In the genomic region with DNA sequence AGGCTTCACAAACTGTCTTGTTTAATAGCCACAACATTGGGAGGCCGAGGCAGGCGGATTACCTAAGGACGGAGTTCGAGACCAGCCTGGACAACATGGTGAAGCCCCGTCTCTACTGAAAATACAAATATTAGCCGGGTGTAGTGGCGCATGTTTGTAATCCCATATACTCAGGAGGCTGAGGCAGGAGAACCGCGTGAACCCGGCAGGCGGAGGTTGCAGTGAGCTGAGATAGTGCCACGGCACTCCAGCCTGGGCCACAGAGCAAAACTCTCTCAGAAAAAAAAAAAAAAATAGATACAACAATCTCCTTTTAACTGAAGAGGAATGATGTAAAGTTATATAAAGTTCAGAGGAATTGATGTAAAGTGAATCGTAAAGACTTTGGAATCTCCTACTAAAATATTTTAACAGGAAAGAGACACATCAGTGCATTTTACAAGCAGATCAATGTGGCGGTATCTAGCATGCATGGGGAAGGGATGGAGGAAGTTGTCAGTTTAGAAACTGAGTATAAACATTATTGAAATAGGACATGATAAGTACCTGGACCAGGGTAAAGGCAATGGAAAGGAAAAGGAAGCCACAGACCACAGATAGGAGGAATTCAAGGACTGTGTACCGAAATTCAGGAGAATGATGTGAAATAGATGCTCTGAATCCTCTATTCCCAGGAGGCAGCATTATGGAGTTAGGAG, we compare ENCODE assay signal across 12 cellular contexts. TPM values are rescaled to one million over a fixed set of nuclear protein-coding genes. Genes with fewer than 3 reads are reported as not detected.
DNase-seq lines count a peak whose midpoint lies in the region; ATAC-seq, FAIRE-seq and TF ChIP-seq lines count a peak whose summit lies in the region.
"Had no signal": no experiment of that assay in that cellular context is flagged by ENCODE, and none has a peak within 500 bp of the region (broad histone marks: within the 10 kb centered on the region; RNA-seq: fewer than 3 reads in every experiment).

No MANE protein-coding gene starts in this region.

- no peaks in the 10 kb centered on the region for H4K20me1 ChIP-seq in neural progenitor cell (ENCODE audit: low read depth)

- peak in 4 of 5 donors; percentile 37 to 49 (median 44) for DNase-seq in CD4-positive, alpha-beta memory T cell
- DNase-seq in activated T-helper 1 cell treated with anti-CD3 and anti-CD28 coated beads, Interleukin-12 subunit alpha, Interleukin-12 subunit beta, Interleukin-2, Interleukin-4 antibody, amounts not matched to agents 30 ng/mL and 10 ng/mL and 1 ng/mL, durations not matched to agents 14 hours and 24 hours and 36 hours (ENCODE audit: low spot score): no peak
- DNase-seq in neural progenitor cell (ENCODE audit: low spot score) (no peak), HTR-8/SVneo (ENCODE audit: insufficient read length, low spot score) (no peak), endothelial cell (ENCODE audit: low spot score) (no peak), amygdala (lab: John Stamatoyannopoulos, UW) (no peak)
- DNase-seq: activated CD8-positive, alpha-beta memory T cell treated with anti-CD3 and anti-CD28 coated beads, Interleukin-2, amount 50 U/mL, for 48 hours; cerebellar nuclear complex had no signal

- no peak for ATAC-seq in GM21381 (IDR thresholded peaks at IDR 0.05; ENCODE audit: unreplicated experiment)
- ATAC-seq: Right ventricle myocardium inferior had no signal

- peaks cover 67 to 94% (median 76%) of the 10 kb centered on the region in 4 donors for H3K4me1 Mint-ChIP-seq in CD4-positive, alpha-beta memory T cell
- H3K4me1 Mint-ChIP-seq in activated T-helper 1 cell treated with anti-CD3 and anti-CD28 coated beads, Interleukin-12 subunit alpha, Interleukin-12 subunit beta, Interleukin-2, Interleukin-4 antibody, amounts not matched to agents 30 ng/mL and 10 ng/mL and 1 ng/mL, durations not matched to agents 14 hours and 24 hours and 36 hours (ENCODE audit: low read depth): peaks cover 82% of the 10 kb centered on the region
- H3K4me1 Mint-ChIP-seq in neural progenitor cell: peaks cover 66% of the 10 kb centered on the region
- H3K4me1 Mint-ChIP-seq in endothelial cell (ENCODE audit: unreplicated experiment): no peaks in the 10 kb centered on the region

- H3K4me3 Mint-ChIP-seq in CD4-positive, alpha-beta memory T cell: peak overlapping the region; percentile 76 to 87 (median 80)
- H3K4me3 Mint-ChIP-seq in activated T-helper 1 cell treated with anti-CD3 and anti-CD28 coated beads, Interleukin-12 subunit alpha, Interleukin-12 subunit beta, Interleukin-2, Interleukin-4 antibody, amounts not matched to agents 30 ng/mL and 10 ng/mL and 1 ng/mL, durations not matched to agents 14 hours and 24 hours and 36 hours: peak overlapping the region; percentile 74
- H3K4me3 Mint-ChIP-seq in neural progenitor cell: no peak overlapping the region
- H3K4me3 Mint-ChIP-seq in endothelial cell (ENCODE audit: unreplicated experiment): no peak overlapping the region

- peaks cover 95% of the 10 kb centered on the region for H3K4me1 ChIP-seq in CD4-positive, alpha-beta memory T cell (ENCODE audit: insufficient read depth, low read length)
- H3K4me1 ChIP-seq in neural progenitor cell: peaks cover 25% of the 10 kb centered on the region

- no peaks in the 10 kb centered on the region for H3K79me2 ChIP-seq in neural progenitor cell (ENCODE audit: low read depth)

- H3K4me3 ChIP-seq in CD4-positive, alpha-beta memory T cell (ENCODE audit: low read length in 2 of 2): peak overlapping the region; percentile 23 to 24
- H3K4me3 ChIP-seq in neural progenitor cell: no peak overlapping the region

- no peaks in the 10 kb centered on the region for H3K9me3 ChIP-seq in CD4-positive, alpha-beta memory T cell (ENCODE audit: control insufficient read depth in 1 of 2, low read length in 2 of 2)
- no peaks in the 10 kb centered on the region for H3K9me3 ChIP-seq in KOPT-K1 (ENCODE audit: insufficient read depth, low read length, poor library complexity, severe bottlenecking)
- H3K9me3 ChIP-seq in neural progenitor cell (ENCODE audit: low read depth): no peaks in the 10 kb centered on the region

- peak overlapping the region; percentile 94 for H3K27ac ChIP-seq in CD4-positive, alpha-beta memory T cell (ENCODE audit: low read depth, low read length)
- H3K27ac ChIP-seq in KOPT-K1 (ENCODE audit: low read depth, low read length, poor library complexity, severe bottlenecking): peak overlapping the region; percentile 91
- no peak overlapping the region for H3K27ac ChIP-seq in neural progenitor cell

- no peak for FAIRE-seq in HTR-8/SVneo (lab: Jason Lieb, UNC)

- H2AFZ ChIP-seq in neural progenitor cell (replicated peaks): no peak overlapping the region

- H3K36me3 ChIP-seq in CD4-positive, alpha-beta memory T cell (ENCODE audit: insufficient read depth, low read length): peaks cover 4% of the 10 kb centered on the region
- H3K36me3 ChIP-seq in KOPT-K1 (ENCODE audit: insufficient read depth, low read length) (peaks cover 13% of the 10 kb centered on the region), neural progenitor cell (no peaks in the 10 kb centered on the region)

- no peak overlapping the region for H3K9ac ChIP-seq in neural progenitor cell

- peaks cover 12 to 44% of the 10 kb centered on the region in 2 donors for H3K36me3 Mint-ChIP-seq in CD4-positive, alpha-beta memory T cell
- peaks cover 35% of the 10 kb centered on the region for H3K36me3 Mint-ChIP-seq in activated T-helper 1 cell treated with anti-CD3 and anti-CD28 coated beads, Interleukin-12 subunit alpha, Interleukin-12 subunit beta, Interleukin-2, Interleukin-4 antibody, amounts not matched to agents 30 ng/mL and 10 ng/mL and 1 ng/mL, durations not matched to agents 14 hours and 24 hours and 36 hours (ENCODE audit: low read depth)
- H3K36me3 Mint-ChIP-seq in neural progenitor cell (peaks cover 2% of the 10 kb centered on the region), endothelial cell (ENCODE audit: low read depth, unreplicated experiment) (no peaks in the 10 kb centered on the region)

- no peaks in the 10 kb centered on the region for H3K27me3 Mint-ChIP-seq in CD4-positive, alpha-beta memory T cell
- no peaks in the 10 kb centered on the region for H3K27me3 Mint-ChIP-seq in activated T-helper 1 cell treated with anti-CD3 and anti-CD28 coated beads, Interleukin-12 subunit alpha, Interleukin-12 subunit beta, Interleukin-2, Interleukin-4 antibody, amounts not matched to agents 30 ng/mL and 10 ng/mL and 1 ng/mL, durations not matched to agents 14 hours and 24 hours and 36 hours (ENCODE audit: insufficient read depth)
- H3K27me3 Mint-ChIP-seq in neural progenitor cell (ENCODE audit: insufficient read depth, low read depth) (peaks cover 4% of the 10 kb centered on the region), endothelial cell (ENCODE audit: unreplicated experiment) (no peaks in the 10 kb centered on the region)

- H3K27me3 ChIP-seq in CD4-positive, alpha-beta memory T cell (ENCODE audit: insufficient read depth, low read length): no peaks in the 10 kb centered on the region
- H3K27me3 ChIP-seq in neural progenitor cell: no peaks in the 10 kb centered on the region

- no peak for TF ChIP-seq CTCF in neural progenitor cell (IDR thresholded peaks at IDR 0.05)
- TF ChIP-seq CTCF in endothelial cell (IDR thresholded peaks at IDR 0.05; ENCODE audit: unreplicated experiment): no peak

- no peaks in the 10 kb centered on the region for H3K9me3 Mint-ChIP-seq in CD4-positive, alpha-beta memory T cell
- H3K9me3 Mint-ChIP-seq in activated T-helper 1 cell treated with anti-CD3 and anti-CD28 coated beads, Interleukin-12 subunit alpha, Interleukin-12 subunit beta, Interleukin-2, Interleukin-4 antibody, amounts not matched to agents 30 ng/mL and 10 ng/mL and 1 ng/mL, durations not matched to agents 14 hours and 24 hours and 36 hours: no peaks in the 10 kb centered on the region
- no peaks in the 10 kb centered on the region for H3K9me3 Mint-ChIP-seq in neural progenitor cell
- no peaks in the 10 kb centered on the region for H3K9me3 Mint-ChIP-seq in endothelial cell (ENCODE audit: unreplicated experiment)

- intact Hi-C loops in CD4-positive, alpha-beta memory T cell (cut with micrococcal nuclease): loop anchor here (10.0 kb wide), 2 partner anchors 596 to 906 kb away; partner anchors contain the start of gene DENND1B
- intact Hi-C loops in activated T-helper 1 cell treated with anti-CD3 and anti-CD28 coated beads, Interleukin-12 subunit alpha, Interleukin-12 subunit beta, Interleukin-2, Interleukin-4 antibody, amounts not matched to agents 30 ng/mL and 10 ng/mL and 1 ng/mL, durations not matched to agents 14 hours and 24 hours and 36 hours (cut with micrococcal nuclease): loop anchor here (5.0 to 10.0 kb wide), 5 partner anchors 242 to 1262 kb away; partner anchors contain the start of genes C1orf53 and DENND1B

- H3K27ac Mint-ChIP-seq in CD4-positive, alpha-beta memory T cell: peak overlapping the region; percentile 97 to 99 (median 99)
- peak overlapping the region; percentile 91 for H3K27ac Mint-ChIP-seq in activated T-helper 1 cell treated with anti-CD3 and anti-CD28 coated beads, Interleukin-12 subunit alpha, Interleukin-12 subunit beta, Interleukin-2, Interleukin-4 antibody, amounts not matched to agents 30 ng/mL and 10 ng/mL and 1 ng/mL, durations not matched to agents 14 hours and 24 hours and 36 hours
- peak overlapping the region; percentile 86 for H3K27ac Mint-ChIP-seq in neural progenitor cell
- H3K27ac Mint-ChIP-seq in endothelial cell (ENCODE audit: unreplicated experiment): no peak overlapping the region

- H3K4me2 ChIP-seq in neural progenitor cell: no peak overlapping the region

- CTCF ChIA-PET in CD4-positive, alpha-beta memory T cell (lab: Charles Lee; ENCODE audit: partially characterized antibody): interaction anchor here (0.9 to 9.8 kb wide), 8 partner anchors 13 to 160 kb away, joined by 4 to 69 read pairs (median 5); partner anchors contain the start of gene PTPRC

- POLR2A ChIA-PET in CD4-positive, alpha-beta memory T cell (lab: Charles Lee; ENCODE audit: partially characterized antibody): interaction anchor here (1.2 to 22.8 kb wide), 14 partner anchors 10 to 163 kb away, joined by 3 to 449 read pairs (median 66); partner anchors contain the start of gene PTPRC

- H3F3A ChIP-seq in neural progenitor cell (ENCODE audit: low read depth): peaks cover 3% of the 10 kb centered on the region

RNA-seq across cellular contexts. Expression of gene PTPRC, which starts 41.5 kb away (rescaled TPM):
- 100 to 1,000 TPM; 974 to 987 TPM for total RNA-seq in CD4-positive, alpha-beta memory T cell
- 1,000 to 10,000 TPM in 1 of 2 donors, 100 to 1,000 TPM in 1; 915 to 1,019 TPM for polyA plus RNA-seq in CD4-positive, alpha-beta memory T cell
- total RNA-seq in activated T-helper 1 cell treated with anti-CD3 and anti-CD28 coated beads, Interleukin-12 subunit alpha, Interleukin-12 subunit beta, Interleukin-2, Interleukin-4 antibody, amounts not matched to agents 30 ng/mL and 10 ng/mL and 1 ng/mL, durations not matched to agents 14 hours and 24 hours and 36 hours: 512 and 516 TPM in 2 replicates
- total RNA-seq in neural progenitor cell (ENCODE audit: low replicate concordance): not detected in 2 replicates
- not detected for total RNA-seq in endothelial cell (ENCODE audit: unreplicated experiment)
- total RNA-seq: pulmonary artery endothelial cell had no signal

Comparison
In these comparisons a context has a peak if more than half of its experiments do, and no peak if none do; other contexts are left out.
1. DNase-seq: peak in CD4-positive, alpha-beta memory T cell (4 of 5); none in activated T-helper 1 cell treated with anti-CD3 and anti-CD28 coated beads, Interleukin-12 subunit alpha, Interleukin-12 subunit beta, Interleukin-2, Interleukin-4 antibody, amounts not matched to agents 30 ng/mL and 10 ng/mL and 1 ng/mL, durations not matched to agents 14 hours and 24 hours and 36 hours (single experiment), neural progenitor cell (single experiment), HTR-8/SVneo (single experiment), endothelial cell (single experiment) and amygdala (0 of 56).
2. H3K4me3 Mint-ChIP-seq: peak in CD4-positive, alpha-beta memory T cell (8 of 8) and activated T-helper 1 cell treated with anti-CD3 and anti-CD28 coated beads, Interleukin-12 subunit alpha, Interleukin-12 subunit beta, Interleukin-2, Interleukin-4 antibody, amounts not matched to agents 30 ng/mL and 10 ng/mL and 1 ng/mL, durations not matched to agents 14 hours and 24 hours and 36 hours (single experiment); none in neural progenitor cell (single experiment) and endothelial cell (single experiment).
3. RNA of gene PTPRC, which starts 41.5 kb away (total RNA-seq): 974 to 987 TPM in CD4-positive, alpha-beta memory T cell and 512 to 516 TPM in activated T-helper 1 cell treated with anti-CD3 and anti-CD28 coated beads, Interleukin-12 subunit alpha, Interleukin-12 subunit beta, Interleukin-2, Interleukin-4 antibody, amounts not matched to agents 30 ng/mL and 10 ng/mL and 1 ng/mL, durations not matched to agents 14 hours and 24 hours and 36 hours; not detected in endothelial cell (single experiment) and not detected in neural progenitor cell; every median in the first group is over 100 times any median in the second.